In the genomic region with DNA sequence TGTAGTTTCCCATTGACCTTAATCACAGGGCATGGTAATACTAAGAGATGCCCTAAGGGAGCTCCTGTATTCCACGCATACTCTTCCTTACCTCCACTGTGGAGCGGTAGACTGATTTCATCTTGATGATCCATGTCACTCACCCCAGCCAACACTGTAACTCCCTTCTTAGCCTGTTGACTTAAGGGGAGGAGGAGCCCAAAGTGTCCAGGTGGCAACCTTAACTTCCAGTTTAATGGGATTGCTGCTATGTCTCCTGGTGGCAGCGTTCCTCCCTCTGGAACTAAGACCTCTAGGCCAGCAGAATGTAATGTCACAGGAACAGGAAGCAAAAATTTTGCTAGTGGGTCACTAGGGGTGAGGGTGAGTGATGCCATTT, we compare ENCODE assay signal across 2 cellular contexts. TPM values are rescaled to one million over a fixed set of nuclear protein-coding genes. Genes with fewer than 3 reads are reported as not detected.
"Had no signal": no experiment of that assay in that cellular context is flagged by ENCODE, and none has a peak within 500 bp of the region (broad histone marks: within the 10 kb centered on the region; RNA-seq: fewer than 3 reads in every experiment).

No MANE protein-coding gene starts in this region.

RNA-seq across cellular contexts. Expression of a gene that starts 36.4 kb away (rescaled TPM):
- total RNA-seq: activated naive CD8-positive, alpha-beta T cell treated with anti-CD3 and anti-CD28 coated beads for 36 hours; activated T-helper 1 cell treated with anti-CD3 and anti-CD28 coated beads, Interleukin-12 subunit alpha, Interleukin-12 subunit beta, Interleukin-2, Interleukin-4 antibody, amounts not matched to agents 30 ng/mL and 10 ng/mL and 1 ng/mL, durations not matched to agents 14 hours and 24 hours and 36 hours had no signal
